ENCODE assay signal across 8 cellular contexts in the genomic region with DNA sequence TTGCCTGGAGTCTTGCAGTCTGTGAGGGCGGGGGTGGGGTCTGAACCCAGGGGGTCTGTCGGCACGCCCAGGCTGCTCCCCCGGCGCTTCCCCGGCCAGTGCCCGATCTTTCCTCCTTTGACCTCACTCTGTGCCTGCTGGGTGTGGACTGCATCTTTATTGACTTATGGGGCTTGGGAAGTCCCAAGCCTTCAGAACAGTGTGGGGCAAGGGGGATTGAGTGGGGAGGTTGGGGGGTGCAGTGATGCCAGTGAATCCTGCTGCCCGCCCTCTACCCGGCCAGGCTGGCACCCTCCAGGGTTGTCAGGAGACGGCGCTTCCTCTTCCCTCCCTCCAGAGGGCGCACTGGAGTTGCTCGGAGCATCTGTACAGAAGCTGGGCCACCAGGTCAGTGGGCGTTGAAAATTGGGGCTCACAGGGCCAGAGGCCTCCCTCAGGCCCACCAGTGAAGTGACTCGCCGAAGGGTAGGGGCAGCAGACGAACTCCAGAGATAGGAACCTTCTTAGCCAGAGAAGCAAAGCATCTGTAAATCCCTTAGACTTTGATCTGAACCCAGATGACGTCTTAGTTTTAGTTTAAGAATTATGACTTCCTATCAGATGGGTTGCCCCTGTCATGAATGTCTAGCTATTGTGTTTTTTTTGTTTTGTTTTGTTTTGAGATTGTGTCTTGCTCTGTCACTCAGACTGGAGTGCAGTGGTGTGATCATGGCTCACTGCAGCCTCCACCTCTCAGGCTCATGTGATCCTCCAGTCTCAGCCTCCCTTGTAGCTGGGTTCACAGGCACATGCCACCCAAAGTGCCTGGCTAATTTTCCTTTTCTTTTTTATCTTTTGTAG.
A peak's percentile ranks its signal among the peaks of the same experiment; 100 is the strongest.
DNase-seq lines count a peak whose midpoint lies in the region; ATAC-seq and TF ChIP-seq lines count a peak whose summit lies in the region.

No MANE protein-coding gene starts in this region.

- H3K4me3 ChIP-seq in GM23338 (no peak overlapping the region), hepatocyte (no peak overlapping the region)

- H3K27me3 ChIP-seq in GM23338 (ENCODE audit: insufficient read depth) (no peaks in the 10 kb centered on the region), hepatocyte (no peaks in the 10 kb centered on the region)

- H3K4me1 ChIP-seq in GM23338 (ENCODE audit: insufficient read depth), result peaks cover 7% of the 10 kb centered on the region; the same call in 1 of the 2 replicates
- H3K4me1 ChIP-seq in hepatocyte (ENCODE audit: insufficient read depth), result peaks cover 31% of the 10 kb centered on the region

- DNase-seq in AG08396 (ENCODE audit: low spot score) (peak; percentile 68), GM23338 (ENCODE audit: low spot score) (peak; percentile 71), SK-N-DZ (ENCODE audit: low spot score) (peak; percentile 64), hepatocyte (ENCODE audit: low spot score) (peak; percentile 55)
- DNase-seq in activated naive CD8-positive, alpha-beta T cell treated with anti-CD3 and anti-CD28 coated beads, Interleukin-2, amount 50 U/mL, for 16 hours (ENCODE audit: low read depth, low spot score), result peak; percentile 24
- DNase-seq in stimulated activated CD4-positive, alpha-beta T cell treated with anti-CD3 and anti-CD28 coated beads, Interleukin-2, amount 100 ng/mL, for 4 hours (ENCODE audit: low read depth), result peak; percentile 28

- H4K20me1 ChIP-seq in GM23338 (replicated peaks; ENCODE audit: insufficient read depth) (no peaks in the 10 kb centered on the region; the same call in 1 of the 2 replicates), hepatocyte (ENCODE audit: insufficient read depth, poor library complexity, severe bottlenecking) (no peaks in the 10 kb centered on the region)

- TF ChIP-seq CTCF in GM23338 (conservative IDR thresholded peaks at IDR 0.05; ENCODE audit: low read depth in 2 of 2) (peak; percentile 77 to 83), hepatocyte (IDR thresholded peaks at IDR 0.05; ENCODE audit: poor library complexity) (peak; percentile 59)

- peak overlapping the region; percentile 61; the same call in 1 of the 2 replicates for H3K27ac Mint-ChIP-seq in GM23338

- H3K9me3 Mint-ChIP-seq in GM23338, result no peaks in the 10 kb centered on the region

- H2AFZ ChIP-seq in GM23338, result no peak overlapping the region
- H2AFZ ChIP-seq in hepatocyte, result no peak overlapping the region

- H3K4me2 ChIP-seq in GM23338 (no peak overlapping the region), hepatocyte (no peak overlapping the region)

- H3K79me2 ChIP-seq in GM23338 (replicated peaks; ENCODE audit: insufficient read depth) (0 out of 2 replicates have a peak, but pooled peaks cover 4% of the 10 kb centered on the region), hepatocyte (no peaks in the 10 kb centered on the region)

- H3F3A ChIP-seq in GM23338 (replicated peaks; ENCODE audit: low read depth), result 0 out of 2 replicates have a peak, but pooled peaks cover 4% of the 10 kb centered on the region

- ATAC-seq in GM23338 (peak; percentile 93), HG03432 (IDR thresholded peaks at IDR 0.05; ENCODE audit: unreplicated experiment) (no peak), HG03108 (IDR thresholded peaks at IDR 0.05; ENCODE audit: unreplicated experiment) (no peak)

- peaks cover 17% of the 10 kb centered on the region for H3K4me1 Mint-ChIP-seq in GM23338

- H3K36me3 ChIP-seq in GM23338 (ENCODE audit: insufficient read depth), result no peaks in the 10 kb centered on the region
- no peaks in the 10 kb centered on the region for H3K36me3 ChIP-seq in hepatocyte (replicated peaks; ENCODE audit: insufficient read depth, low read depth)

- peaks cover 10% of the 10 kb centered on the region for H3K27me3 Mint-ChIP-seq in GM23338 (ENCODE audit: insufficient read depth, low read depth, poor library complexity)

- no peaks in the 10 kb centered on the region for H3K9me2 ChIP-seq in GM23338 (ENCODE audit: insufficient read depth)
- no peaks in the 10 kb centered on the region for H3K9me2 ChIP-seq in hepatocyte (replicated peaks; ENCODE audit: insufficient read depth)

- no peaks in the 10 kb centered on the region for H3K36me3 Mint-ChIP-seq in GM23338 (ENCODE audit: low read depth)

- H3K27ac ChIP-seq in GM23338 (ENCODE audit: low read depth) (no peak overlapping the region), hepatocyte (no peak overlapping the region)

- WGBS in hepatocyte (ENCODE audit: low lambda C conversion rate, missing lambda C conversion rate), result 71% methylated on average over 14 of the region's 18 CpGs

- no peaks in the 10 kb centered on the region for H3K9me3 ChIP-seq in hepatocyte (ENCODE audit: low read depth)

- no peak overlapping the region for H3K4me3 Mint-ChIP-seq in GM23338

TF ChIP-seq in GM23338, 12 proteins besides CTCF, POLR2A, EP300 and RAD21:
- TF ChIP-seq, protein P1, sequence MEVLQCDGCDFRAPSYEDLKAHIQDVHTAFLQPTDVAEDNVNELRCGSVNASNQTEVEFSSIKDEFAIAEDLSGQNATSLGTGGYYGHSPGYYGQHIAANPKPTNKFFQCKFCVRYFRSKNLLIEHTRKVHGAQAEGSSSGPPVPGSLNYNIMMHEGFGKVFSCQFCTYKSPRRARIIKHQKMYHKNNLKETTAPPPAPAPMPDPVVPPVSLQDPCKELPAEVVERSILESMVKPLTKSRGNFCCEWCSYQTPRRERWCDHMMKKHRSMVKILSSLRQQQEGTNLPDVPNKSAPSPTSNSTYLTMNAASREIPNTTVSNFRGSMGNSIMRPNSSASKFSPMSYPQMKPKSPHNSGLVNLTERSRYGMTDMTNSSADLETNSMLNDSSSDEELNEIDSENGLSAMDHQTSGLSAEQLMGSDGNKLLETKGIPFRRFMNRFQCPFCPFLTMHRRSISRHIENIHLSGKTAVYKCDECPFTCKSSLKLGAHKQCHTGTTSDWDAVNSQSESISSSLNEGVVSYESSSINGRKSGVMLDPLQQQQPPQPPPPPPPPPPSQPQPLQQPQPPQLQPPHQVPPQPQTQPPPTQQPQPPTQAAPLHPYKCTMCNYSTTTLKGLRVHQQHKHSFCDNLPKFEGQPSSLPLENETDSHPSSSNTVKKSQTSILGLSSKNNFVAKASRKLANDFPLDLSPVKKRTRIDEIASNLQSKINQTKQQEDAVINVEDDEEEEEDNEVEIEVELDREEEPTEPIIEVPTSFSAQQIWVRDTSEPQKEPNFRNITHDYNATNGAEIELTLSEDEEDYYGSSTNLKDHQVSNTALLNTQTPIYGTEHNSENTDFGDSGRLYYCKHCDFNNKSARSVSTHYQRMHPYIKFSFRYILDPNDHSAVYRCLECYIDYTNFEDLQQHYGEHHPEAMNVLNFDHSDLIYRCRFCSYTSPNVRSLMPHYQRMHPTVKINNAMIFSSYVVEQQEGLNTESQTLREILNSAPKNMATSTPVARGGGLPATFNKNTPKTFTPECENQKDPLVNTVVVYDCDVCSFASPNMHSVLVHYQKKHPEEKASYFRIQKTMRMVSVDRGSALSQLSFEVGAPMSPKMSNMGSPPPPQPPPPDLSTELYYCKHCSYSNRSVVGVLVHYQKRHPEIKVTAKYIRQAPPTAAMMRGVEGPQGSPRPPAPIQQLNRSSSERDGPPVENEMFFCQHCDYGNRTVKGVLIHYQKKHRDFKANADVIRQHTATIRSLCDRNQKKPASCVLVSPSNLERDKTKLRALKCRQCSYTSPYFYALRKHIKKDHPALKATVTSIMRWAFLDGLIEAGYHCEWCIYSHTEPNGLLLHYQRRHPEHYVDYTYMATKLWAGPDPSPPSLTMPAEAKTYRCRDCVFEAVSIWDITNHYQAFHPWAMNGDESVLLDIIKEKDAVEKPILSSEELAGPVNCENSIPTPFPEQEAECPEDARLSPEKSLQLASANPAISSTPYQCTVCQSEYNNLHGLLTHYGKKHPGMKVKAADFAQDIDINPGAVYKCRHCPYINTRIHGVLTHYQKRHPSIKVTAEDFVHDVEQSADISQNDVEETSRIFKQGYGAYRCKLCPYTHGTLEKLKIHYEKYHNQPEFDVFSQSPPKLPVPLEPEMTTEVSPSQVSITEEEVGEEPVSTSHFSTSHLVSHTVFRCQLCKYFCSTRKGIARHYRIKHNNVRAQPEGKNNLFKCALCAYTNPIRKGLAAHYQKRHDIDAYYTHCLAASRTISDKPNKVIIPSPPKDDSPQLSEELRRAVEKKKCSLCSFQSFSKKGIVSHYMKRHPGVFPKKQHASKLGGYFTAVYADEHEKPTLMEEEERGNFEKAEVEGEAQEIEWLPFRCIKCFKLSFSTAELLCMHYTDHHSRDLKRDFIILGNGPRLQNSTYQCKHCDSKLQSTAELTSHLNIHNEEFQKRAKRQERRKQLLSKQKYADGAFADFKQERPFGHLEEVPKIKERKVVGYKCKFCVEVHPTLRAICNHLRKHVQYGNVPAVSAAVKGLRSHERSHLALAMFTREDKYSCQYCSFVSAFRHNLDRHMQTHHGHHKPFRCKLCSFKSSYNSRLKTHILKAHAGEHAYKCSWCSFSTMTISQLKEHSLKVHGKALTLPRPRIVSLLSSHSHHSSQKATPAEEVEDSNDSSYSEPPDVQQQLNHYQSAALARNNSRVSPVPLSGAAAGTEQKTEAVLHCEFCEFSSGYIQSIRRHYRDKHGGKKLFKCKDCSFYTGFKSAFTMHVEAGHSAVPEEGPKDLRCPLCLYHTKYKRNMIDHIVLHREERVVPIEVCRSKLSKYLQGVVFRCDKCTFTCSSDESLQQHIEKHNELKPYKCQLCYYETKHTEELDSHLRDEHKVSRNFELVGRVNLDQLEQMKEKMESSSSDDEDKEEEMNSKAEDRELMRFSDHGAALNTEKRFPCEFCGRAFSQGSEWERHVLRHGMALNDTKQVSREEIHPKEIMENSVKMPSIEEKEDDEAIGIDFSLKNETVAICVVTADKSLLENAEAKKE (CRISPR knock-in tag; IDR thresholded peaks at IDR 0.05), result no peak
- TF ChIP-seq JUNB (IDR thresholded peaks at IDR 0.05; ENCODE audit: unreplicated experiment), result no peak
